In genomic region chr1:147242449-147243227, GRCh38 we compare ENCODE assay signal across 8 cellular contexts. TPM values are rescaled to one million over a fixed set of nuclear protein-coding genes. Genes with fewer than 3 reads are reported as not detected.
DNase-seq lines count a peak whose midpoint lies in the region; ATAC-seq and TF ChIP-seq lines count a peak whose summit lies in the region.

Gene CHD1L, plus strand, starts transcription at chr1:147242684. Its CDS starts 20 bp downstream, at chr1:147242704.

- DNase-seq in DMS79 (lab: John Stamatoyannopoulos, UW) (peak; percentile 84), KG1 (lab: John Stamatoyannopoulos, UW) (peak; percentile 91), esophagus muscularis mucosa (ENCODE audit: extremely low spot score) (peak; percentile 98), myocyte (ENCODE audit: low read depth) (peak; percentile 96)
- DNase-seq in activated T-cell treated with anti-CD3 and anti-CD28 coated beads, Interleukin-2, amount 50 U/mL, for 4 hours: peak; percentile 93
- peak; percentile 89 for DNase-seq in stimulated activated CD8-positive, alpha-beta memory T cell treated with anti-CD3 and anti-CD28 coated beads, Interleukin-7, amount 100 ng/mL, for 48 hours (ENCODE audit: extremely low read depth in 1 of 2, low read depth in 1 of 2)

- H3K27me3 Mint-ChIP-seq in activated T-cell treated with anti-CD3 and anti-CD28 coated beads, Interleukin-2, amount 50 U/mL, for 4 hours (ENCODE audit: low read depth): no peaks in the 10 kb centered on the region

- H3K4me1 Mint-ChIP-seq in activated T-cell treated with anti-CD3 and anti-CD28 coated beads, Interleukin-2, amount 50 U/mL, for 4 hours (ENCODE audit: low read depth): peaks cover 40% of the 10 kb centered on the region

- no peaks in the 10 kb centered on the region for H3K36me3 ChIP-seq in esophagus muscularis mucosa

- H3K27ac ChIP-seq in esophagus muscularis mucosa (replicated peaks in 1 of 4): peak within 1 kb of the TSS; percentile 92 to 98 (median 93)

- intact Hi-C loops in esophagus muscularis mucosa (cut with DNase I): loop anchor here (1.0 to 5.0 kb wide), 2 partner anchors 70 to 160 kb away; partner anchors contain the start of gene PRKAB2

- ATAC-seq in GM21723 (IDR thresholded peaks at IDR 0.05; ENCODE audit: unreplicated experiment): peak; percentile 86
- ATAC-seq in activated T-cell treated with anti-CD3 and anti-CD28 coated beads, Interleukin-2, amount 50 U/mL, for 4 hours: peak; percentile 92 to 93

- H3K27me3 ChIP-seq in esophagus muscularis mucosa: no peaks in the 10 kb centered on the region

- peak; percentile 74 to 86 (median 80) for TF ChIP-seq CTCF in esophagus muscularis mucosa (IDR thresholded peaks at IDR 0.05)

- no peaks in the 10 kb centered on the region for H3K9me3 Mint-ChIP-seq in activated T-cell treated with anti-CD3 and anti-CD28 coated beads, Interleukin-2, amount 50 U/mL, for 4 hours

- H3K4me3 ChIP-seq in esophagus muscularis mucosa: peak within 1 kb of the TSS; percentile 79 to 98 (median 84)

- H3K4me1 ChIP-seq in esophagus muscularis mucosa: peaks cover 6 to 28% (median 19%) of the 10 kb centered on the region in 4 donors

- 0% methylated on average over 25 of the region's 82 CpGs for WGBS in esophagus muscularis mucosa

- no peaks in the 10 kb centered on the region for H3K9me3 ChIP-seq in esophagus muscularis mucosa

- TF ChIP-seq POLR2A in esophagus muscularis mucosa (IDR thresholded peaks at IDR 0.05; ENCODE audit: low read depth): no peak

- no peak for TF ChIP-seq EP300 in esophagus muscularis mucosa (IDR thresholded peaks at IDR 0.05)

- peak within 1 kb of the TSS; percentile 93 for H3K4me3 Mint-ChIP-seq in activated T-cell treated with anti-CD3 and anti-CD28 coated beads, Interleukin-2, amount 50 U/mL, for 4 hours

- H3K36me3 Mint-ChIP-seq in activated T-cell treated with anti-CD3 and anti-CD28 coated beads, Interleukin-2, amount 50 U/mL, for 4 hours (ENCODE audit: insufficient read depth): peaks cover 9% of the 10 kb centered on the region

TF ChIP-seq in PFSK-1, 5 proteins besides CTCF, POLR2A, EP300 and RAD21:
- peak; percentile 55; the same call in 1 of the 2 replicates for TF ChIP-seq SIN3A (IDR thresholded peaks at IDR 0.05; ENCODE audit: borderline replicate concordance, insufficient read depth, low read length)
- TF ChIP-seq FOXP2 (optimal IDR thresholded peaks at IDR 0.05; ENCODE audit: borderline replicate concordance, extremely low read depth, extremely low read length, insufficient read depth): peak; percentile 88
- TF ChIP-seq REST (IDR thresholded peaks at IDR 0.05; ENCODE audit: insufficient read depth in 1 of 2, low read depth in 2 of 2, low read length in 2 of 2): no peak
- TF ChIP-seq TAF1 (IDR thresholded peaks at IDR 0.05; ENCODE audit: borderline replicate concordance, insufficient read depth, low read length): peak; percentile 73; the same call in 1 of the 2 replicates
- peak; percentile 89 for TF ChIP-seq POLR2AphosphoS5 (IDR thresholded peaks at IDR 0.05; ENCODE audit: low read depth, low read length)

RNA-seq across cellular contexts. Expression of gene CHD1L, which starts in this region (rescaled TPM):
- polyA plus RNA-seq in PFSK-1 (2012; ENCODE audit: insufficient read length, low read depth): 15.4 TPM
- 10 to 100 TPM; 45.4 to 55.1 (median 48.4) TPM for total RNA-seq in activated T-cell treated with anti-CD3 and anti-CD28 coated beads, Interleukin-2, amount 50 U/mL, for 4 hours
- total RNA-seq in esophagus muscularis mucosa: 10 to 100 TPM; 13.9 to 18.8 (median 18.2) TPM
- 15.9 and 16.6 TPM in 2 replicates for total RNA-seq in myocyte
- 14.5 TPM for polyA plus RNA-seq in myocyte (2012)

Comparison
In these comparisons a context has a peak if more than half of its experiments do, and no peak if none do; other contexts are left out.
1. Peak in every context shown above with its lines: DNase-seq, ATAC-seq, H3K4me3 ChIP-seq and H3K27ac ChIP-seq.